ENCODE assay signal across 9 cellular contexts in genomic region chr2:12965540-12966269, GRCh38.
DNase-seq lines count a peak whose midpoint lies in the region; ATAC-seq, FAIRE-seq and TF ChIP-seq lines count a peak whose summit lies in the region.
"Had no signal": no experiment of that assay in that cellular context is flagged by ENCODE, and none has a peak within 500 bp of the region (broad histone marks: within the 10 kb centered on the region; RNA-seq: fewer than 3 reads in every experiment).

No MANE protein-coding gene starts in this region.

- H3K4me1 ChIP-seq in CD4-positive, alpha-beta memory T cell (ENCODE audit: insufficient read depth, low read length): peaks cover 29% of the 10 kb centered on the region
- H3K4me1 ChIP-seq in HepG2 (ENCODE audit: insufficient read depth, low read length): no peaks in the 10 kb centered on the region
- H3K4me1 ChIP-seq in HAP-1: no peaks in the 10 kb centered on the region

- peaks cover 15 to 42% (median 29%) of the 10 kb centered on the region in 4 donors for H3K4me1 Mint-ChIP-seq in CD4-positive, alpha-beta memory T cell
- peaks cover 22% of the 10 kb centered on the region for H3K4me1 Mint-ChIP-seq in activated naive CD8-positive, alpha-beta T cell treated with anti-CD3 and anti-CD28 coated beads, Interleukin-2, amount 50 U/mL, for 24 hours

- H2AFZ ChIP-seq in HepG2 (ENCODE audit: low read length): no peak overlapping the region

- H3K4me3 Mint-ChIP-seq in CD4-positive, alpha-beta memory T cell: peak overlapping the region in 6 of 8 donors; percentile 1 to 59 (median 52)
- peak overlapping the region; percentile 40 for H3K4me3 Mint-ChIP-seq in activated naive CD8-positive, alpha-beta T cell treated with anti-CD3 and anti-CD28 coated beads, Interleukin-2, amount 50 U/mL, for 24 hours

- no peaks in the 10 kb centered on the region for H3K36me3 Mint-ChIP-seq in CD4-positive, alpha-beta memory T cell
- no peaks in the 10 kb centered on the region for H3K36me3 Mint-ChIP-seq in activated naive CD8-positive, alpha-beta T cell treated with anti-CD3 and anti-CD28 coated beads, Interleukin-2, amount 50 U/mL, for 24 hours (ENCODE audit: low read depth)

- H3K4me2 ChIP-seq in HepG2 (ENCODE audit: low read depth, low read length): no peak overlapping the region

- no peaks in the 10 kb centered on the region for H3K36me3 ChIP-seq in CD4-positive, alpha-beta memory T cell (ENCODE audit: insufficient read depth, low read length)
- H3K36me3 ChIP-seq in HepG2 (replicated peaks in 1 of 2; ENCODE audit: control insufficient read depth in 1 of 2, insufficient read depth in 2 of 2, low read length in 2 of 2) (no peaks in the 10 kb centered on the region), HAP-1 (replicated peaks) (no peaks in the 10 kb centered on the region)

- H3K27me3 ChIP-seq in CD4-positive, alpha-beta memory T cell (ENCODE audit: insufficient read depth, low read length): no peaks in the 10 kb centered on the region
- no peaks in the 10 kb centered on the region for H3K27me3 ChIP-seq in HepG2 (ENCODE audit: control insufficient read depth in 1 of 2, insufficient read depth in 2 of 2, low read length in 2 of 2)
- no peaks in the 10 kb centered on the region for H3K27me3 ChIP-seq in HAP-1 (ENCODE audit: low read depth)

- CTCF ChIA-PET in CD4-positive, alpha-beta memory T cell (lab: Charles Lee; ENCODE audit: partially characterized antibody): no interaction called here
- CTCF ChIA-PET in HepG2 (lab: Yijun Ruan, JAX; ENCODE audit: low intra/inter-chr PET ratio, low total read pairs): no interaction called here

- POLR2A ChIA-PET in CD4-positive, alpha-beta memory T cell (lab: Charles Lee; ENCODE audit: partially characterized antibody): interaction anchor here (0.8 to 1.2 kb wide), 2 partner anchors 109 to 249 kb away, joined by 4 to 5 read pairs; partner anchors contain the start of gene TRIB2
- POLR2A ChIA-PET in HepG2 (lab: Yijun Ruan, JAX): no interaction called here

- no peak for TF ChIP-seq RAD21 in HepG2 (CRISPR knock-in tag; IDR thresholded peaks at IDR 0.05)

- no peak for TF ChIP-seq CTCF in HepG2 (CRISPR knock-in tag; IDR thresholded peaks at IDR 0.05)

- in situ Hi-C loops in HepG2 (cut with HindIII; ENCODE audit: extremely low pct_ligation_motif_present, low pct_unique_long_range_greater_than_20kb): no loop called here
- in situ Hi-C loops in HAP-1 (cut with MboI; ENCODE audit: low sequenced_read_pairs): no loop called here

- H3K9ac ChIP-seq in HepG2 (ENCODE audit: insufficient read depth, low read depth, low read length): no peak overlapping the region

- no peaks in the 10 kb centered on the region for H3K9me3 ChIP-seq in CD4-positive, alpha-beta memory T cell (ENCODE audit: control insufficient read depth in 1 of 2, low read length in 2 of 2)
- H3K9me3 ChIP-seq in HepG2 (ENCODE audit: low read length) (no peaks in the 10 kb centered on the region), HAP-1 (no peaks in the 10 kb centered on the region)

- H3K79me2 ChIP-seq in HepG2 (ENCODE audit: insufficient read depth, low read length): no peaks in the 10 kb centered on the region

- H3K27ac ChIP-seq in CD4-positive, alpha-beta memory T cell (ENCODE audit: low read depth, low read length): no peak overlapping the region
- no peak overlapping the region for H3K27ac ChIP-seq in HepG2 (ENCODE audit: extremely low read length, insufficient read depth, low read length)

- intact Hi-C loops in CD4-positive, alpha-beta memory T cell (cut with micrococcal nuclease): no loop called here
- intact Hi-C loops in HepG2 (cut with micrococcal nuclease; ENCODE audit: unreplicated experiment): no loop called here

- peak; percentile 88 for ATAC-seq in activated naive CD8-positive, alpha-beta T cell treated with anti-CD3 and anti-CD28 coated beads, Interleukin-2, amount 50 U/mL, for 24 hours
- no peak for ATAC-seq in HepG2
- ATAC-seq in GM18498 (IDR thresholded peaks at IDR 0.05; ENCODE audit: unreplicated experiment): no peak
- ATAC-seq in HG03460 (IDR thresholded peaks at IDR 0.05; ENCODE audit: unreplicated experiment): no peak
- ATAC-seq in HG03196 (IDR thresholded peaks at IDR 0.05; ENCODE audit: unreplicated experiment): no peak

- TF ChIP-seq EP300 in HepG2 (IDR thresholded peaks at IDR 0.05; ENCODE audit: low read depth in 2 of 2, low read length in 2 of 2) (no peak), HepG2 (CRISPR knock-in tag; IDR thresholded peaks at IDR 0.05; ENCODE audit: borderline replicate concordance) (no peak)

- H3K9me3 Mint-ChIP-seq in CD4-positive, alpha-beta memory T cell: peaks cover 0 to 2% (median 0%) of the 10 kb centered on the region in 8 donors
- H3K9me3 Mint-ChIP-seq in activated naive CD8-positive, alpha-beta T cell treated with anti-CD3 and anti-CD28 coated beads, Interleukin-2, amount 50 U/mL, for 24 hours: no peaks in the 10 kb centered on the region

- no peaks in the 10 kb centered on the region for H4K20me1 ChIP-seq in HepG2 (ENCODE audit: insufficient read depth, low read length)

- TF ChIP-seq POLR2A in HepG2 (IDR thresholded peaks at IDR 0.05; ENCODE audit: insufficient read depth in 1 of 2, low read depth in 2 of 2, low read length in 2 of 2): no peak

- H3K27ac Mint-ChIP-seq in CD4-positive, alpha-beta memory T cell: peak overlapping the region in 4 of 7 donors; percentile 12 to 77 (median 66)
- H3K27ac Mint-ChIP-seq in activated naive CD8-positive, alpha-beta T cell treated with anti-CD3 and anti-CD28 coated beads, Interleukin-2, amount 50 U/mL, for 24 hours: no peak overlapping the region

- FAIRE-seq in HepG2 (lab: Jason Lieb, UNC): no peak

- H3K27me3 Mint-ChIP-seq in CD4-positive, alpha-beta memory T cell: no peaks in the 10 kb centered on the region
- peaks cover 11% of the 10 kb centered on the region for H3K27me3 Mint-ChIP-seq in activated naive CD8-positive, alpha-beta T cell treated with anti-CD3 and anti-CD28 coated beads, Interleukin-2, amount 50 U/mL, for 24 hours

- no TSS peak for BruUV-seq in HepG2 (replicated peaks; lab: Mats Ljungman, UMichigan)

- H3K4me3 ChIP-seq in CD4-positive, alpha-beta memory T cell (ENCODE audit: low read length in 2 of 2): no peak overlapping the region
- H3K4me3 ChIP-seq in HepG2 (replicated peaks in 1 of 3; ENCODE audit: insufficient read depth in 1 of 3, low read depth in 2 of 3, low read length in 3 of 3) (no peak overlapping the region), HAP-1 (no peak overlapping the region)

- DNase-seq in CD4-positive, alpha-beta memory T cell: peak in 4 of 5 donors; percentile 12 to 37 (median 28)
- peak; percentile 80 for DNase-seq in KG1 (lab: John Stamatoyannopoulos, UW)
- no peak for DNase-seq in activated naive CD8-positive, alpha-beta T cell treated with anti-CD3 and anti-CD28 coated beads, Interleukin-2, amount 50 U/mL, for 24 hours
- DNase-seq in HepG2 (ENCODE audit: low spot score): no peak
- DNase-seq in HAP-1 (ENCODE audit: low spot score in 2 of 2): no peak
- DNase-seq: stimulated activated CD8-positive, alpha-beta memory T cell treated with anti-CD3 and anti-CD28 coated beads, Interleukin-4, amount 100 ng/mL, for 48 hours had no signal

TF ChIP-seq in HepG2, 621 proteins besides CTCF, POLR2A, EP300 and RAD21:
- TF ChIP-seq REL (CRISPR knock-in tag; conservative IDR thresholded peaks at IDR 0.05) (no peak), BCL6 (CRISPR knock-in tag; IDR thresholded peaks at IDR 0.05) (peak; percentile 63)
TF ChIP-seq in HepG2: peak in this region for 1.

Comparison
In these comparisons a context has a peak if more than half of its experiments do, and no peak if none do; other contexts are left out.
1. DNase-seq: peak in CD4-positive, alpha-beta memory T cell (4 of 5) and KG1 (single experiment); none in activated naive CD8-positive, alpha-beta T cell treated with anti-CD3 and anti-CD28 coated beads, Interleukin-2, amount 50 U/mL, for 24 hours (single experiment), HepG2 (single experiment) and HAP-1 (0 of 2).